ENCODE assay signal across 21 cellular contexts in genomic region chr3:127613406-127613805, GRCh38. TPM values are rescaled to one million over a fixed set of nuclear protein-coding genes. Genes with fewer than 3 reads are reported as not detected.
DNase-seq lines count a peak whose midpoint lies in the region; ATAC-seq, FAIRE-seq and TF ChIP-seq lines count a peak whose summit lies in the region.
"Had no signal": no experiment of that assay in that cellular context is flagged by ENCODE, and none has a peak within 500 bp of the region (broad histone marks: within the 10 kb centered on the region; RNA-seq: fewer than 3 reads in every experiment).

No MANE protein-coding gene starts in this region.

- POLR2A ChIA-PET in GM12878 (lab: Charles Lee), result no interaction called here

- in situ Hi-C loops in GM12878 (cut with MboI), result no loop called here

- H3K36me3 ChIP-seq in BLaER1 treated with 17β-estradiol and CSF1 and Interleukin-3, amounts not matched to agents 10 nM and 100 nM, result peaks cover 47 to 99% (median 95%) of the 10 kb centered on the region in 11 experiments
- H3K36me3 ChIP-seq in HUES64 (ENCODE audit: insufficient read depth, low read length) (peaks cover 96% of the 10 kb centered on the region), GM12878 (ENCODE audit: control insufficient read depth in 2 of 2, insufficient read depth in 2 of 2, low read length in 1 of 2) (peaks cover 54 to 69% of the 10 kb centered on the region in 2 experiments), right lobe of liver (peaks cover 0 to 5% (median 0%) of the 10 kb centered on the region in 4 donors)

- TF ChIP-seq RAD21 in GM12878 (IDR thresholded peaks at IDR 0.05; ENCODE audit: insufficient read depth, low read depth, low read length), result no peak

- intact Hi-C loops in GM12878 (cut with micrococcal nuclease; ENCODE audit: unreplicated experiment) (no loop called here), right lobe of liver (cut with DNase I) (no loop called here)

- FAIRE-seq in GM12878 (lab: Jason Lieb, UNC) (no peak), GM19239 (lab: Jason Lieb, UNC) (no peak)
- FAIRE-seq: frontal cortex, GM12892 had no signal

- H3K4me2 ChIP-seq in BLaER1 treated with 17β-estradiol and CSF1 and Interleukin-3, amounts not matched to agents 10 nM and 100 nM, result peak overlapping the region in 6 of 11 experiments; percentile 18 to 55 (median 38); a peak in 9 of 22 replicates
- H3K4me2 ChIP-seq in GM12878 (ENCODE audit: control insufficient read depth, insufficient read depth), result no peak overlapping the region

- no TSS peak for BruUV-seq in GM12878 (replicated peaks; lab: Mats Ljungman, UMichigan)

- TF ChIP-seq EP300 in GM12878 (IDR thresholded peaks at IDR 0.05; ENCODE audit: borderline replicate concordance in 1 of 2, control insufficient read depth in 1 of 2, low read depth in 2 of 2, low read length in 2 of 2), result no peak

- ATAC-seq in GM12878 (no peak), right lobe of liver (peak; percentile 90 to 98 (median 96)), GM19035 (IDR thresholded peaks at IDR 0.05; ENCODE audit: unreplicated experiment) (no peak)
- ATAC-seq: activated naive CD8-positive, alpha-beta T cell treated with anti-CD3 and anti-CD28 coated beads, Interleukin-2, amount 50 U/mL, for 24 hours; CD8-positive, alpha-beta T cell; SK-N-SH treated with all-trans-retinoic acid at 6 μM for 48 hours had no signal

- H3K4me1 ChIP-seq in BLaER1 treated with 17β-estradiol and CSF1 and Interleukin-3, amounts not matched to agents 10 nM and 100 nM, result peaks cover 16 to 58% (median 45%) of the 10 kb centered on the region in 10 experiments
- H3K4me1 ChIP-seq in HUES64 (ENCODE audit: insufficient read depth, low read length), result no peaks in the 10 kb centered on the region
- H3K4me1 ChIP-seq in GM12878 (ENCODE audit: control insufficient read depth, insufficient read depth, low read length), result no peaks in the 10 kb centered on the region; the same call in 1 of the 2 replicates
- H3K4me1 ChIP-seq in right lobe of liver, result peaks cover 0 to 16% (median 4%) of the 10 kb centered on the region in 4 donors

- H3K9me3 ChIP-seq in BLaER1 treated with 17β-estradiol and CSF1 and Interleukin-3, amounts not matched to agents 10 nM and 100 nM (replicated peaks in 1 of 11), result no peaks in the 10 kb centered on the region
- no peaks in the 10 kb centered on the region for H3K9me3 ChIP-seq in HUES64 (ENCODE audit: insufficient read depth, low read depth, low read length)
- no peaks in the 10 kb centered on the region for H3K9me3 ChIP-seq in GM12878 (replicated peaks; ENCODE audit: control insufficient read depth, insufficient read depth, low read length)
- H3K9me3 ChIP-seq in right lobe of liver, result no peaks in the 10 kb centered on the region

- H3K27me3 ChIP-seq in BLaER1 treated with 17β-estradiol and CSF1 and Interleukin-3, amounts not matched to agents 10 nM and 100 nM, result no peaks in the 10 kb centered on the region
- H3K27me3 ChIP-seq in HUES64 (ENCODE audit: insufficient read depth, low read length) (no peaks in the 10 kb centered on the region), GM12878 (replicated peaks in 1 of 2; ENCODE audit: control insufficient read depth in 2 of 2, insufficient read depth in 2 of 2, low read length in 1 of 2) (no peaks in the 10 kb centered on the region), right lobe of liver (no peaks in the 10 kb centered on the region)

- no peak overlapping the region for H3K4me3 ChIP-seq in BLaER1 treated with 17β-estradiol and CSF1 and Interleukin-3, amounts not matched to agents 10 nM and 100 nM
- H3K4me3 ChIP-seq in HUES64 (ENCODE audit: low read length) (no peak overlapping the region), GM12878 (no peak overlapping the region), right lobe of liver (no peak overlapping the region)

- TF ChIP-seq CTCF in GM12878 (IDR thresholded peaks at IDR 0.05 in 2 of 3, conservative IDR thresholded peaks at IDR 0.05 in 1 of 3; ENCODE audit: control insufficient read depth in 2 of 3, extremely low read depth in 1 of 3, insufficient read depth in 1 of 3, low read depth in 3 of 3, low read length in 3 of 3), result no peak
- no peak for TF ChIP-seq CTCF in right lobe of liver (IDR thresholded peaks at IDR 0.05)

- H3K9ac ChIP-seq in BLaER1 treated with 17β-estradiol and CSF1 and Interleukin-3, amounts not matched to agents 10 nM and 100 nM, result peak overlapping the region in 1 of 11 experiments; percentile 1; a peak in 1 of 22 replicates
- 0 out of 2 replicates have a peak overlapping the region, but pooled peaks have one; percentile 10 for H3K9ac ChIP-seq in HUES64 (ENCODE audit: low read depth, low read length)
- no peak overlapping the region for H3K9ac ChIP-seq in GM12878 (ENCODE audit: control insufficient read depth, insufficient read depth, low read length)

- H3K27ac ChIP-seq in BLaER1 treated with 17β-estradiol and CSF1 and Interleukin-3, amounts not matched to agents 10 nM and 100 nM, result peak overlapping the region in 3 of 11 experiments; percentile 9 to 25 (median 13); a peak in 2 of 22 replicates
- H3K27ac ChIP-seq in HUES64 (ENCODE audit: low read depth, low read length) (no peak overlapping the region), GM12878 (ENCODE audit: control insufficient read depth, insufficient read depth) (no peak overlapping the region), right lobe of liver (peak overlapping the region in 1 of 3 donors; percentile 55)

- SMC1A ChIA-PET in GM12878 (lab: Charles Lee; ENCODE audit: uncharacterized antibody, unreplicated experiment), result no interaction called here

- H3K79me2 ChIP-seq in GM12878 (ENCODE audit: control insufficient read depth, insufficient read depth, low read length), result peaks cover 2% of the 10 kb centered on the region

- CTCF ChIA-PET in GM12878 (lab: Yijun Ruan, JAX), result no interaction called here

- H4K20me1 ChIP-seq in BLaER1 treated with 17β-estradiol and CSF1 and Interleukin-3, amounts not matched to agents 10 nM and 100 nM, result peaks cover 0 to 80% (median 55%) of the 10 kb centered on the region in 11 experiments; a peak in 14 of 22 replicates
- H4K20me1 ChIP-seq in GM12878 (ENCODE audit: control insufficient read depth, insufficient read depth), result 0 out of 2 replicates have a peak, but pooled peaks cover 3% of the 10 kb centered on the region

- RAD21 ChIA-PET in GM12878 (lab: Charles Lee; ENCODE audit: unreplicated experiment), result no interaction called here

- TF ChIP-seq POLR2A in GM12878 (IDR thresholded peaks at IDR 0.05; ENCODE audit: low read depth, low read length), result no peak
- no peak for TF ChIP-seq POLR2A in right lobe of liver (IDR thresholded peaks at IDR 0.05)
- no peak for TF ChIP-seq POLR2A in erythroblast (IDR thresholded peaks at IDR 0.05; ENCODE audit: low read length)

- no peak overlapping the region for H2AFZ ChIP-seq in GM12878 (ENCODE audit: control insufficient read depth, low read depth, low read length)

- no peak for DNase-seq in GM12878 (ENCODE audit: low read depth, low spot score)
- DNase-seq in right lobe of liver, result peak; percentile 79 to 92 (median 86)
- DNase-seq in erythroblast (lab: John Stamatoyannopoulos, UW), result no peak
- DNase-seq in GM19239 (ENCODE audit: insufficient read length, low spot score), result no peak
- DNase-seq in activated T-cell treated with anti-CD3 and anti-CD28 coated beads for 4 hours, result no peak
- DNase-seq: activated CD8-positive, alpha-beta memory T cell treated with anti-CD3 and anti-CD28 coated beads, Interleukin-2, amount 50 U/mL, for 48 hours; activated effector memory CD4-positive, alpha-beta T cell treated with anti-CD3 and anti-CD28 coated beads, Interleukin-2, amount 50 U/mL, for 16 hours; activated naive CD8-positive, alpha-beta T cell treated with anti-CD3 and anti-CD28 coated beads, Interleukin-2, amount 50 U/mL, for 24 hours; CD8-positive, alpha-beta T cell; islet precursor cell; NCI-H1417; NCI-H2107; NCI-H510A treated with DMSO at 0.1 percent for 48 hours; stimulated activated CD4-positive, alpha-beta T cell treated with anti-CD3 and anti-CD28 coated beads, Interleukin-4, amount 100 ng/mL, for 24 hours; stimulated activated naive CD4-positive, alpha-beta T cell treated with Interleukin-2 at 50 U/mL for 16 hours had no signal

RNA-seq across cellular contexts. Expression of gene MCM2, which starts 15.2 kb away (rescaled TPM):
- 122 TPM for polyA plus RNA-seq in HUES64 (2013, experiment 1 of 2)
- polyA plus RNA-seq in HUES64 (2013, experiment 2 of 2), result 104 TPM
- 84.2 and 104 TPM in 2 replicates for total RNA-seq in GM12878 (2013; cell fraction: nucleolus; rRNA removed)
- total RNA-seq in GM12878 (2014; rRNA removed) (210 and 229 TPM in 2 replicates), GM12878 (2014; rRNA removed; fragmentation: Illumina TruSeq; extraction: Trizol) (89.8 and 107 TPM in 2 replicates), GM12878 (2021) (218 and 229 TPM in 2 replicates), right lobe of liver (10 to 100 TPM in 2 of 6 experiments, 1 to 10 TPM in 4; 1.6 to 25.3 (median 3.2) TPM)
- 51.9 TPM for polyA plus RNA-seq in GM12878 (2011; ENCODE audit: low read depth)
- polyA plus RNA-seq in GM12878 (2011; rRNA removed) (79.0 and 170 TPM in 2 replicates), GM12878 (2014; fragmentation: Illumina TruSeq; extraction: Trizol) (38.9 and 88.2 TPM in 2 replicates), GM12878 (2014; fragmentation: Nextera tagmentation; extraction: Ambion mirVana) (10 to 100 TPM in 1 of 2 experiments, 1 to 10 TPM in 1; 8.6 to 14.4 TPM), GM12878 (2014; rRNA removed) (140 and 167 TPM in 2 replicates), GM12878 (2016; fragmentation: Nextera tagmentation; extraction: Ambion mirVana) (100 to 1,000 TPM; 200 to 222 TPM)
- polyA plus RNA-seq in GM12878 (2011; cell fraction: cytosol; rRNA removed), result 174 and 221 TPM in 2 replicates
- polyA plus RNA-seq in GM12878 (2011; cell fraction: nucleus; rRNA removed), result 218 and 309 TPM in 2 replicates
- 77.5 and 91.8 TPM in 2 replicates for polyA plus RNA-seq in GM12878 (2012)
- 272 and 323 TPM in 2 replicates for polyA minus RNA-seq in GM12878 (2011; rRNA and poly(A)+ RNA removed)
- 143 and 145 TPM in 2 replicates for polyA minus RNA-seq in GM12878 (2011; cell fraction: cytosol; rRNA and poly(A)+ RNA removed)
- polyA minus RNA-seq in GM12878 (2011; cell fraction: nucleus; rRNA and poly(A)+ RNA removed), result 66.6 and 116 TPM in 2 replicates

RNA-seq across cellular contexts. Expression of gene PODXL2, which starts 15.6 kb away (rescaled TPM):
- 26.3 TPM for polyA plus RNA-seq in HUES64 (2013, experiment 1 of 2)
- 30.9 TPM for polyA plus RNA-seq in HUES64 (2013, experiment 2 of 2)
- not detected in 2 replicates for total RNA-seq in GM12878 (2013; cell fraction: nucleolus; rRNA removed)
- total RNA-seq in GM12878 (2014; rRNA removed) (21.0 and 24.3 TPM in 2 replicates), GM12878 (2014; rRNA removed; fragmentation: Illumina TruSeq; extraction: Trizol) (12.4 and 13.2 TPM in 2 replicates), GM12878 (2021) (22.2 and 24.4 TPM in 2 replicates), right lobe of liver (1 to 10 TPM in 1 of 6 experiments, under 1 TPM in 5; 0.19 to 1.6 (median 0.63) TPM)
- 0.43 TPM for polyA plus RNA-seq in GM12878 (2011; ENCODE audit: low read depth)
- polyA plus RNA-seq in GM12878 (2011; rRNA removed) (not detected in 2 replicates), GM12878 (2014; fragmentation: Illumina TruSeq; extraction: Trizol) (6.9 and 10.3 TPM in 2 replicates), GM12878 (2014; fragmentation: Nextera tagmentation; extraction: Ambion mirVana) (under 1 TPM in 1 of 2 experiments, not detected in 1; 0.03 TPM), GM12878 (2014; rRNA removed) (22.5 and 25.4 TPM in 2 replicates), GM12878 (2016; fragmentation: Nextera tagmentation; extraction: Ambion mirVana) (10 to 100 TPM; 12.0 to 14.0 TPM)
- polyA plus RNA-seq in GM12878 (2011; cell fraction: cytosol; rRNA removed), result not detected in 2 replicates
- polyA plus RNA-seq in GM12878 (2011; cell fraction: nucleus; rRNA removed), result not detected in 2 replicates
- polyA plus RNA-seq in GM12878 (2012), result 1.3 and 2.1 TPM in 2 replicates
- polyA minus RNA-seq in GM12878 (2011; rRNA and poly(A)+ RNA removed), result not detected in 2 replicates
- polyA minus RNA-seq in GM12878 (2011; cell fraction: cytosol; rRNA and poly(A)+ RNA removed), result 0.62 TPM in 1 of 2 replicates, not detected in the other
- 0.19 TPM in 1 of 2 replicates, not detected in the other for polyA minus RNA-seq in GM12878 (2011; cell fraction: nucleus; rRNA and poly(A)+ RNA removed)

RNA-seq across cellular contexts. Expression of gene TPRA1, which starts 22.9 kb away (rescaled TPM):
- polyA plus RNA-seq in HUES64 (2013, experiment 1 of 2), result 8.8 TPM
- polyA plus RNA-seq in HUES64 (2013, experiment 2 of 2), result 10.8 TPM
- total RNA-seq in GM12878 (2013; cell fraction: nucleolus; rRNA removed), result 27.5 and 31.1 TPM in 2 replicates
- total RNA-seq in GM12878 (2014; rRNA removed) (32.7 and 35.7 TPM in 2 replicates), GM12878 (2014; rRNA removed; fragmentation: Illumina TruSeq; extraction: Trizol) (11.1 and 11.4 TPM in 2 replicates), GM12878 (2021) (24.4 and 30.4 TPM in 2 replicates), right lobe of liver (10 to 100 TPM; 13.9 to 25.9 (median 23.3) TPM)
- polyA plus RNA-seq in GM12878 (2011; ENCODE audit: low read depth), result 9.5 TPM
- polyA plus RNA-seq in GM12878 (2011; rRNA removed) (9.8 and 22.9 TPM in 2 replicates), GM12878 (2014; fragmentation: Illumina TruSeq; extraction: Trizol) (4.2 and 12.8 TPM in 2 replicates), GM12878 (2014; fragmentation: Nextera tagmentation; extraction: Ambion mirVana) (1 to 10 TPM; 1.8 to 3.6 TPM), GM12878 (2014; rRNA removed) (33.3 and 33.7 TPM in 2 replicates), GM12878 (2016; fragmentation: Nextera tagmentation; extraction: Ambion mirVana) (10 to 100 TPM; 34.2 to 39.6 TPM)
- 32.8 and 41.1 TPM in 2 replicates for polyA plus RNA-seq in GM12878 (2011; cell fraction: cytosol; rRNA removed)
- polyA plus RNA-seq in GM12878 (2011; cell fraction: nucleus; rRNA removed), result 81.9 and 90.1 TPM in 2 replicates
- polyA plus RNA-seq in GM12878 (2012), result 18.3 and 20.8 TPM in 2 replicates
- polyA minus RNA-seq in GM12878 (2011; rRNA and poly(A)+ RNA removed), result 23.4 and 34.6 TPM in 2 replicates
- 13.5 and 14.8 TPM in 2 replicates for polyA minus RNA-seq in GM12878 (2011; cell fraction: cytosol; rRNA and poly(A)+ RNA removed)
- 19.2 and 27.0 TPM in 2 replicates for polyA minus RNA-seq in GM12878 (2011; cell fraction: nucleus; rRNA and poly(A)+ RNA removed)

RNA-seq across cellular contexts. Expression of gene ABTB1, which starts 59.3 kb away (rescaled TPM):
- 2.9 TPM for polyA plus RNA-seq in HUES64 (2013, experiment 1 of 2)
- 4.4 TPM for polyA plus RNA-seq in HUES64 (2013, experiment 2 of 2)
- 15.1 and 16.1 TPM in 2 replicates for total RNA-seq in GM12878 (2013; cell fraction: nucleolus; rRNA removed)
- total RNA-seq in GM12878 (2014; rRNA removed) (5.7 and 7.1 TPM in 2 replicates), GM12878 (2014; rRNA removed; fragmentation: Illumina TruSeq; extraction: Trizol) (1.9 and 2.1 TPM in 2 replicates), GM12878 (2021) (10.1 and 10.6 TPM in 2 replicates), right lobe of liver (10 to 100 TPM in 5 of 6 experiments, 1 to 10 TPM in 1; 9.4 to 20.3 (median 12.2) TPM)
- 5.6 TPM for polyA plus RNA-seq in GM12878 (2011; ENCODE audit: low read depth)
- polyA plus RNA-seq in GM12878 (2011; rRNA removed) (4.1 and 7.2 TPM in 2 replicates), GM12878 (2014; fragmentation: Illumina TruSeq; extraction: Trizol) (1.0 and 2.4 TPM in 2 replicates), GM12878 (2014; fragmentation: Nextera tagmentation; extraction: Ambion mirVana) (under 1 TPM; 0.11 to 0.31 TPM), GM12878 (2014; rRNA removed) (10.2 and 12.9 TPM in 2 replicates), GM12878 (2016; fragmentation: Nextera tagmentation; extraction: Ambion mirVana) (1 to 10 TPM; 7.7 to 9.2 TPM)
- 8.9 and 12.4 TPM in 2 replicates for polyA plus RNA-seq in GM12878 (2011; cell fraction: cytosol; rRNA removed)
- 53.7 and 56.1 TPM in 2 replicates for polyA plus RNA-seq in GM12878 (2011; cell fraction: nucleus; rRNA removed)
- 13.6 and 13.8 TPM in 2 replicates for polyA plus RNA-seq in GM12878 (2012)
- 6.8 and 8.2 TPM in 2 replicates for polyA minus RNA-seq in GM12878 (2011; rRNA and poly(A)+ RNA removed)
- polyA minus RNA-seq in GM12878 (2011; cell fraction: cytosol; rRNA and poly(A)+ RNA removed), result 1.9 and 5.0 TPM in 2 replicates
- polyA minus RNA-seq in GM12878 (2011; cell fraction: nucleus; rRNA and poly(A)+ RNA removed), result 9.6 and 12.6 TPM in 2 replicates

Comparison
In these comparisons a context has a peak if more than half of its experiments do, and no peak if none do; other contexts are left out.
1. ATAC-seq: peak in right lobe of liver (4 of 4); none in GM12878 (single experiment) and GM19035 (single experiment).
2. DNase-seq: peak in right lobe of liver (3 of 3); none in GM12878 (single experiment), erythroblast (0 of 2), GM19239 (single experiment) and activated T-cell treated with anti-CD3 and anti-CD28 coated beads for 4 hours (single experiment).